8 cellular contexts compared by ENCODE assay signal in genomic region chr1:244461254-244462071, GRCh38. TPM values are rescaled to one million over a fixed set of nuclear protein-coding genes. Genes with fewer than 3 reads are reported as not detected.
A peak's percentile ranks its signal among the peaks of the same experiment; 100 is the strongest.
DNase-seq lines count a peak whose midpoint lies in the region; ATAC-seq and TF ChIP-seq lines count a peak whose summit lies in the region.

Gene CATSPERE (plus strand): TSS chr1:244461273. CDS start chr1:244461430, 157 bp downstream.

- peaks cover 15% of the 10 kb centered on the region for H3K36me3 Mint-ChIP-seq in endodermal cell (ENCODE audit: low read depth)

- peak; percentile 99 for ATAC-seq in GM18861 (IDR thresholded peaks at IDR 0.05; ENCODE audit: unreplicated experiment)
- peak; percentile 98 for ATAC-seq in HG03064 (IDR thresholded peaks at IDR 0.05; ENCODE audit: low read depth, unreplicated experiment)

- H3K27ac Mint-ChIP-seq in endodermal cell: peak within 1 kb of the TSS; percentile 92

- H3K9me3 Mint-ChIP-seq in endodermal cell: peaks cover 28% of the 10 kb centered on the region

- H2AFZ ChIP-seq in mesenchymal stem cell (ENCODE audit: low read depth, low read length): peak within 1 kb of the TSS; percentile 98

- no peak within 1 kb of the TSS for H3K23ac ChIP-seq in mesenchymal stem cell (ENCODE audit: low read length in 2 of 2)

- DNase-seq in AG08395 (ENCODE audit: low spot score) (peak; percentile 95), NCI-H526 (lab: John Stamatoyannopoulos, UW) (peak; percentile 36 to 88), endodermal cell (peak; percentile 94), mesenchymal stem cell (peak; percentile 80)
- peak; percentile 35 for DNase-seq in activated CD8-positive, alpha-beta memory T cell treated with anti-CD3 and anti-CD28 coated beads, Interleukin-2, amount 50 U/mL, for 1 hour (ENCODE audit: extremely low read depth)
- peak; percentile 54 for DNase-seq in stimulated activated CD8-positive, alpha-beta memory T cell treated with anti-CD3 and anti-CD28 coated beads, Interleukin-12 subunit alpha, Interleukin-12 subunit beta, amount 100 ng/mL, for 1 hour (ENCODE audit: low read depth)

- H3K4me1 ChIP-seq in endodermal cell (ENCODE audit: control insufficient read depth, insufficient read depth, low read length) (no peaks in the 10 kb centered on the region), mesenchymal stem cell (ENCODE audit: control insufficient read depth, insufficient read depth, low read depth, low read length) (peaks cover 5% of the 10 kb centered on the region)

- H3K27ac ChIP-seq in endodermal cell (ENCODE audit: low read depth, low read length) (no peak within 1 kb of the TSS), mesenchymal stem cell (ENCODE audit: low read length, poor library complexity, severe bottlenecking) (peak within 1 kb of the TSS; percentile 8)

- H3K79me1 ChIP-seq in mesenchymal stem cell (replicated peaks; ENCODE audit: low read length, poor library complexity, severe bottlenecking): no peaks in the 10 kb centered on the region

- no peaks in the 10 kb centered on the region for H3K36me3 ChIP-seq in endodermal cell (ENCODE audit: control insufficient read depth, insufficient read depth, low read length)
- H3K36me3 ChIP-seq in mesenchymal stem cell (ENCODE audit: control insufficient read depth in 1 of 2, insufficient read depth in 2 of 2, low read depth in 1 of 2, low read length in 2 of 2): peaks cover 7 to 8% of the 10 kb centered on the region in 2 experiments

- peak within 1 kb of the TSS; percentile 55 for H3K4me3 Mint-ChIP-seq in endodermal cell

- peak within 1 kb of the TSS; percentile 34 for H2BK120ac ChIP-seq in mesenchymal stem cell (ENCODE audit: low read depth, low read length)

- no peak within 1 kb of the TSS for H2AK5ac ChIP-seq in mesenchymal stem cell (ENCODE audit: low read length, severe bottlenecking)

- peak within 1 kb of the TSS in 1 of 2 experiments; percentile 83 for H3K14ac ChIP-seq in mesenchymal stem cell (ENCODE audit: low read length in 2 of 2)

- no peak within 1 kb of the TSS for H2BK5ac ChIP-seq in mesenchymal stem cell (ENCODE audit: low read depth, low read length, poor library complexity, severe bottlenecking)

- peak within 1 kb of the TSS; percentile 91 for H4K91ac ChIP-seq in mesenchymal stem cell (ENCODE audit: low read length)

- peak within 1 kb of the TSS; percentile 67 for H2BK15ac ChIP-seq in mesenchymal stem cell (ENCODE audit: low read depth, poor library complexity, severe bottlenecking)

- peaks cover 5% of the 10 kb centered on the region for H3K4me1 Mint-ChIP-seq in endodermal cell

- H3K4me3 ChIP-seq in endodermal cell (ENCODE audit: low read length) (no peak within 1 kb of the TSS), mesenchymal stem cell (ENCODE audit: insufficient read depth in 1 of 2, low read depth in 1 of 2, low read length in 2 of 2) (peak within 1 kb of the TSS; percentile 53 to 91)

- H3K27me3 ChIP-seq in endodermal cell (ENCODE audit: control insufficient read depth, insufficient read depth, low read length, poor library complexity, severe bottlenecking): no peaks in the 10 kb centered on the region
- H3K27me3 ChIP-seq in mesenchymal stem cell (ENCODE audit: control insufficient read depth in 1 of 2, insufficient read depth in 1 of 2, low read length in 2 of 2): no peaks in the 10 kb centered on the region

- WGBS in endodermal cell (ENCODE audit: insufficient coverage in 1 of 2, insufficient read length in 1 of 2), 2 experiments: 88 to 89% methylated on average over 28 to 60 of the region's 60 CpGs
- WGBS in mesenchymal stem cell: 39% methylated on average over 59 of the region's 60 CpGs

- peak within 1 kb of the TSS; percentile 95 for H4K8ac ChIP-seq in mesenchymal stem cell (ENCODE audit: low read length)

- no peak for TF ChIP-seq CTCF in endodermal cell (conservative IDR thresholded peaks at IDR 0.05)

- H3K9me3 ChIP-seq in endodermal cell (ENCODE audit: control insufficient read depth, low read length) (peaks cover 6% of the 10 kb centered on the region), mesenchymal stem cell (ENCODE audit: control insufficient read depth, low read length) (no peaks in the 10 kb centered on the region)

- no peaks in the 10 kb centered on the region for H3K27me3 Mint-ChIP-seq in endodermal cell (ENCODE audit: insufficient read depth)

- H3K9ac ChIP-seq in endodermal cell (ENCODE audit: extremely low read depth, low read length, poor library complexity, severe bottlenecking) (no peak within 1 kb of the TSS), mesenchymal stem cell (ENCODE audit: low read length) (peak within 1 kb of the TSS; percentile 94)

- peak within 1 kb of the TSS; percentile 9 to 81 for H3K4ac ChIP-seq in mesenchymal stem cell (ENCODE audit: low read depth in 1 of 2, low read length in 2 of 2)

- H3K4me2 ChIP-seq in mesenchymal stem cell (ENCODE audit: low read length, poor library complexity, severe bottlenecking): peak within 1 kb of the TSS; percentile 55

- no peak within 1 kb of the TSS for H2BK12ac ChIP-seq in mesenchymal stem cell (ENCODE audit: low read length in 2 of 2)

- peak within 1 kb of the TSS; percentile 46 to 89 for H3K18ac ChIP-seq in mesenchymal stem cell (ENCODE audit: low read depth in 1 of 2, low read length in 2 of 2)

RNA-seq across cellular contexts. Expression of gene CATSPERE, which starts in this region (rescaled TPM):
- total RNA-seq in endodermal cell: under 1 TPM; 0.33 to 0.42 TPM
- 0.28 TPM for polyA plus RNA-seq in endodermal cell (2013, experiment 1 of 2)
- 0.41 TPM for polyA plus RNA-seq in endodermal cell (2013, experiment 2 of 2)
- 0.14 TPM for polyA plus RNA-seq in mesenchymal stem cell (2013, experiment 1 of 2)
- polyA plus RNA-seq in mesenchymal stem cell (2013, experiment 2 of 2): 0.14 TPM

Comparison
In these comparisons a context has a peak if more than half of its experiments do, and no peak if none do; other contexts are left out.
1. Peak in DNase-seq in endodermal cell; RNA of the gene not detected or under 1 TPM.
2. DNase-seq: peak in every context shown above with its lines; median percentile 95 in AG08395; 94 in endodermal cell; 80 in mesenchymal stem cell; 62 in NCI-H526; 54 in stimulated activated CD8-positive, alpha-beta memory T cell treated with anti-CD3 and anti-CD28 coated beads, Interleukin-12 subunit alpha, Interleukin-12 subunit beta, amount 100 ng/mL, for 1 hour; 35 in activated CD8-positive, alpha-beta memory T cell treated with anti-CD3 and anti-CD28 coated beads, Interleukin-2, amount 50 U/mL, for 1 hour.